ENCODE assay signal across 8 cellular contexts in genomic region chr20:33810885-33811762, GRCh38. TPM values are rescaled to one million over a fixed set of nuclear protein-coding genes. Genes with fewer than 3 reads are reported as not detected.
DNase-seq lines count a peak whose midpoint lies in the region; ATAC-seq and TF ChIP-seq lines count a peak whose summit lies in the region.

CHMP4B (plus strand) TSS chr20:33811348; CDS start chr20:33811469, 121 bp downstream.

- peaks cover 38% of the 10 kb centered on the region for H3K4me1 Mint-ChIP-seq in Calu3 (ENCODE audit: low read depth, unreplicated experiment)
- peaks cover 30% of the 10 kb centered on the region for H3K4me1 Mint-ChIP-seq in endothelial cell (ENCODE audit: unreplicated experiment)

- no peaks in the 10 kb centered on the region for H3K9me3 ChIP-seq in HUES64 (ENCODE audit: insufficient read depth, low read depth, low read length)
- H3K9me3 ChIP-seq in OCI-LY1 (ENCODE audit: low read length): no peaks in the 10 kb centered on the region

- H2AFZ ChIP-seq in OCI-LY1 (ENCODE audit: low read length): peak within 1 kb of the TSS; percentile 41; the same call in 1 of the 2 replicates

- peak; percentile 94 for ATAC-seq in GM21447 (IDR thresholded peaks at IDR 0.05; ENCODE audit: unreplicated experiment)

- intact Hi-C loops in Calu3 (cut with micrococcal nuclease; ENCODE audit: unreplicated experiment): loop anchor here (2.0 to 5.0 kb wide), 2 partner anchors 14 to 69 kb away; no protein-coding TSS in a partner anchor

- H3K4me3 ChIP-seq in HUES64 (ENCODE audit: low read length) (peak within 1 kb of the TSS; percentile 97), OCI-LY1 (ENCODE audit: low read depth, low read length, poor library complexity, severe bottlenecking) (peak within 1 kb of the TSS; percentile 92)

- TF ChIP-seq CTCF in Calu3 (IDR thresholded peaks at IDR 0.05; ENCODE audit: unreplicated experiment) (no peak), OCI-LY1 (IDR thresholded peaks at IDR 0.05; ENCODE audit: low read length) (no peak), endothelial cell (IDR thresholded peaks at IDR 0.05; ENCODE audit: unreplicated experiment) (no peak)

- H3K4me2 ChIP-seq in OCI-LY1 (ENCODE audit: low read length): peak within 1 kb of the TSS; percentile 88

- under 1% methylated on average over 70 of the region's 70 CpGs for WGBS in HUES64

- H3K27ac ChIP-seq in HUES64 (ENCODE audit: low read depth, low read length) (peak within 1 kb of the TSS; percentile 75), OCI-LY1 (ENCODE audit: low read depth, low read length, poor library complexity, severe bottlenecking) (peak within 1 kb of the TSS; percentile 81)

- H3F3A ChIP-seq in OCI-LY1 (ENCODE audit: insufficient read depth, low read length): no peaks in the 10 kb centered on the region

- H3K4me1 ChIP-seq in HUES64 (ENCODE audit: insufficient read depth, low read length) (peaks cover 12% of the 10 kb centered on the region), OCI-LY1 (ENCODE audit: insufficient read depth, low read length, severe bottlenecking) (peaks cover 29% of the 10 kb centered on the region)

- H3K27ac Mint-ChIP-seq in Calu3 (ENCODE audit: unreplicated experiment): peak within 1 kb of the TSS; percentile 97
- H3K27ac Mint-ChIP-seq in endothelial cell (ENCODE audit: unreplicated experiment): peak within 1 kb of the TSS; percentile 94

- DNase-seq in Calu3 (peak; percentile 100), endothelial cell (ENCODE audit: low spot score) (peak; percentile 98), midbrain (lab: John Stamatoyannopoulos, UW) (peak; percentile 99)
- peak; percentile 98 for DNase-seq in activated CD8-positive, alpha-beta memory T cell treated with anti-CD3 and anti-CD28 coated beads, Interleukin-2, amount 50 U/mL, for 48 hours
- DNase-seq in stimulated activated CD8-positive, alpha-beta memory T cell treated with anti-CD3 and anti-CD28 coated beads, Interleukin-2, amount 100 ng/mL, for 1 hour (ENCODE audit: low read depth in 2 of 2): peak; percentile 95 to 97

- H3K9me3 Mint-ChIP-seq in Calu3 (ENCODE audit: low read depth, unreplicated experiment) (no peaks in the 10 kb centered on the region), endothelial cell (ENCODE audit: unreplicated experiment) (no peaks in the 10 kb centered on the region)

- CTCF ChIA-PET in Calu3 (lab: Charles Lee): interaction anchor here (0.6 to 3.6 kb wide), 6 partner anchors 7 to 52 kb away, joined by 3 to 38 read pairs (median 4); no protein-coding TSS in a partner anchor

- H3K27me3 ChIP-seq in HUES64 (ENCODE audit: insufficient read depth, low read length) (no peaks in the 10 kb centered on the region), OCI-LY1 (ENCODE audit: insufficient read depth, low read length) (no peaks in the 10 kb centered on the region)

- H3K9me2 ChIP-seq in OCI-LY1 (ENCODE audit: low read depth, low read length): no peaks in the 10 kb centered on the region

- H3K9ac ChIP-seq in HUES64 (ENCODE audit: low read depth, low read length) (peak within 1 kb of the TSS; percentile 95), OCI-LY1 (ENCODE audit: low read length) (peak within 1 kb of the TSS; percentile 96)

- no TSS peak for BruUV-seq in Calu3 (replicated peaks; lab: Mats Ljungman, UMichigan)

- peaks cover 39% of the 10 kb centered on the region for H3K79me2 ChIP-seq in OCI-LY1 (ENCODE audit: insufficient read depth, low read length)

- H3K4me3 Mint-ChIP-seq in Calu3 (ENCODE audit: low read depth, unreplicated experiment) (peak within 1 kb of the TSS; percentile 69), endothelial cell (ENCODE audit: unreplicated experiment) (peak within 1 kb of the TSS; percentile 99)

- H3K27me3 Mint-ChIP-seq in Calu3 (ENCODE audit: unreplicated experiment) (no peaks in the 10 kb centered on the region), endothelial cell (ENCODE audit: unreplicated experiment) (peaks cover 15% of the 10 kb centered on the region)

- H4K20me1 ChIP-seq in OCI-LY1 (ENCODE audit: insufficient read depth, low read length): no peaks in the 10 kb centered on the region

- peaks cover 38% of the 10 kb centered on the region for H3K36me3 Mint-ChIP-seq in Calu3 (ENCODE audit: insufficient read depth, unreplicated experiment)
- H3K36me3 Mint-ChIP-seq in endothelial cell (ENCODE audit: low read depth, unreplicated experiment): peaks cover 9% of the 10 kb centered on the region

- H3K36me3 ChIP-seq in HUES64 (ENCODE audit: insufficient read depth, low read length) (no peaks in the 10 kb centered on the region), OCI-LY1 (ENCODE audit: insufficient read depth, low read length) (peaks cover 19% of the 10 kb centered on the region)

RNA-seq across cellular contexts. Expression of gene CHMP4B, which starts in this region (rescaled TPM):
- 234 and 245 TPM in 2 replicates for total RNA-seq in Calu3 (2022)
- 55.0 TPM for polyA plus RNA-seq in HUES64 (2013, experiment 1 of 2)
- polyA plus RNA-seq in HUES64 (2013, experiment 2 of 2): 69.4 TPM
- 117 TPM for total RNA-seq in endothelial cell (ENCODE audit: unreplicated experiment)

Comparison
In these comparisons a context has a peak if more than half of its experiments do, and no peak if none do; other contexts are left out.
1. Peak in every context shown above with its lines: DNase-seq, ATAC-seq, H3K4me3 ChIP-seq and H3K27ac ChIP-seq.